Comparison of ENCODE assay signal across 2 cellular contexts in genomic region chr6:26363882-26364825, GRCh38.
TF ChIP-seq lines count a peak whose summit lies in the region.

No MANE protein-coding gene starts in this region.

TF ChIP-seq in SK-N-SH, 30 proteins besides CTCF, POLR2A, EP300 and RAD21:
- TF ChIP-seq FOSL2 (IDR thresholded peaks at IDR 0.05; ENCODE audit: borderline replicate concordance, low read depth): no peak
- TF ChIP-seq GABPA (IDR thresholded peaks at IDR 0.05; ENCODE audit: low read depth): no peak
- no peak for TF ChIP-seq POLR2AphosphoS5 (IDR thresholded peaks at IDR 0.05; ENCODE audit: low read depth, low read length)
- TF ChIP-seq CHD2 (IDR thresholded peaks at IDR 0.05; ENCODE audit: low read length, partially characterized antibody): no peak

TF ChIP-seq in HepG2, 621 proteins besides CTCF, POLR2A, EP300 and RAD21:
- TF ChIP-seq SRSF4 (IDR thresholded peaks at IDR 0.05; ENCODE audit: low read depth, low read length, poor library complexity, severe bottlenecking) (no peak), HNF4G (IDR thresholded peaks at IDR 0.05; ENCODE audit: borderline replicate concordance, low read depth, low read length) (0 out of 2 replicates have a peak, but pooled peaks have one; percentile 28), HNF4G (CRISPR knock-in tag; IDR thresholded peaks at IDR 0.05; ENCODE audit: borderline replicate concordance, low read depth) (no peak), EHMT2 (IDR thresholded peaks at IDR 0.05; ENCODE audit: borderline replicate concordance, low read depth, low read length) (no peak), ATF2 (CRISPR knock-in tag; IDR thresholded peaks at IDR 0.05) (no peak), NR0B2 (CRISPR knock-in tag; IDR thresholded peaks at IDR 0.05) (no peak), GLI4 (CRISPR knock-in tag; IDR thresholded peaks at IDR 0.05; ENCODE audit: borderline replicate concordance) (0 out of 2 replicates have a peak, but pooled peaks have one; percentile 28), MIER2 (CRISPR knock-in tag; IDR thresholded peaks at IDR 0.05) (no peak), HNF1B (CRISPR knock-in tag; IDR thresholded peaks at IDR 0.05) (peak; percentile 33; the same call in 1 of the 2 replicates), ZNF451 (CRISPR knock-in tag; IDR thresholded peaks at IDR 0.05) (no peak), ZFP36L1 (CRISPR knock-in tag; IDR thresholded peaks at IDR 0.05) (0 out of 2 replicates have a peak, but pooled peaks have one; percentile 17), ZNF710 (CRISPR knock-in tag; IDR thresholded peaks at IDR 0.05; ENCODE audit: borderline replicate concordance) (no peak), BRF2 (CRISPR knock-in tag; IDR thresholded peaks at IDR 0.05) (no peak), NKX3-1 (CRISPR knock-in tag; IDR thresholded peaks at IDR 0.05) (0 out of 2 replicates have a peak, but pooled peaks have one; percentile 11), ZBTB20 (CRISPR knock-in tag; IDR thresholded peaks at IDR 0.05; ENCODE audit: borderline replicate concordance, low read depth) (0 out of 2 replicates have a peak, but pooled peaks have one; percentile 48), ZUFSP (CRISPR knock-in tag; IDR thresholded peaks at IDR 0.05; ENCODE audit: borderline replicate concordance) (0 out of 2 replicates have a peak, but pooled peaks have one; percentile 43), CBFB (CRISPR knock-in tag; IDR thresholded peaks at IDR 0.05) (no peak), ZNF605 (CRISPR knock-in tag; IDR thresholded peaks at IDR 0.05) (0 out of 2 replicates have a peak, but pooled peaks have one; percentile 26), ZNF12 (CRISPR knock-in tag; IDR thresholded peaks at IDR 0.05) (0 out of 2 replicates have a peak, but pooled peaks have one; percentile 22), ZNF501 (CRISPR knock-in tag; IDR thresholded peaks at IDR 0.05) (peak; percentile 68), HNF4A (CRISPR knock-in tag; IDR thresholded peaks at IDR 0.05) (peak; percentile 56), ZNF660 (CRISPR knock-in tag; IDR thresholded peaks at IDR 0.05; ENCODE audit: borderline replicate concordance, low read depth) (no peak), CAMTA2 (CRISPR knock-in tag; IDR thresholded peaks at IDR 0.05; ENCODE audit: borderline replicate concordance) (no peak), ZNF557 (CRISPR knock-in tag; IDR thresholded peaks at IDR 0.05) (no peak), ZNF335 (CRISPR knock-in tag; IDR thresholded peaks at IDR 0.05) (0 out of 2 replicates have a peak, but pooled peaks have one; percentile 5), ZNF430 (CRISPR knock-in tag; IDR thresholded peaks at IDR 0.05) (peak; percentile 34; the same call in 1 of the 2 replicates), ZFX (CRISPR knock-in tag; IDR thresholded peaks at IDR 0.05; ENCODE audit: low read depth) (peak; percentile 19; the same call in 1 of the 2 replicates), NCOA5 (CRISPR knock-in tag; IDR thresholded peaks at IDR 0.05) (no peak), SCMH1 (CRISPR knock-in tag; IDR thresholded peaks at IDR 0.05; ENCODE audit: borderline replicate concordance) (no peak), RXRA (CRISPR knock-in tag; IDR thresholded peaks at IDR 0.05) (no peak), ZBTB7B (CRISPR knock-in tag; IDR thresholded peaks at IDR 0.05) (0 out of 2 replicates have a peak, but pooled peaks have one; percentile 52), MED8 (CRISPR knock-in tag; IDR thresholded peaks at IDR 0.05; ENCODE audit: insufficient replicate concordance) (no peak), MNT (IDR thresholded peaks at IDR 0.05) (no peak)
